8 cellular contexts compared by ENCODE assay signal in the genomic region with DNA sequence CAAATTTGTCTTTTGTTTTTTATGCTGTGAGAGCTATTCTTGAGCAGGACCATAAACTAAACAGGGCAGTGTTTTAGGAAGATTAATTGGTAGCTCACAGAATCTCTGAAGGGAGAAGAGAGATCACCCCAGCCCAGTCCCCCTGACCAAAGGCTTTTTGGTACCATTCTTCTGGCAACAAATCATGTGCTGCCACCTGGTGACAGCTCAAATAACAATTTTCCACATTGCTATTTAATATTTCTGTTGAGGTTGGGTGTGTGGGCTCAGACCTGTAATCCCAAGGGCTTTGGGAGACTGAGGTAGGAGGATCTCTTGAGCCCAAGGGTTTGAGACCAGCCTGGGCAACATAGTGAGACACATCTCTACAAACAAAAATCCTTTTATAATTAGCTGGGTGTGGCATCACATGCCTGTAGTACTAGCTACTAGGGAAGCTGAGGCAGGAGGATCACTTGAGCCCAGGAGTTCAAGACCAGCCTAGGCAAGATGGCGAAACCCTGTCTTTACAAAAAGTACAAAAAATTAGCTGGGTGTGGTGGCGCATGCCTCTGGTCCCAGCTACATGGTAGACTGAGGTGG. TPM values are rescaled to one million over a fixed set of nuclear protein-coding genes. Genes with fewer than 3 reads are reported as not detected.
DNase-seq lines count a peak whose midpoint lies in the region; ATAC-seq and TF ChIP-seq lines count a peak whose summit lies in the region.

No MANE protein-coding gene starts in this region.

- H3K36me3 ChIP-seq in osteoblast (ENCODE audit: insufficient read depth, low read length): no peaks in the 10 kb centered on the region

- no peaks in the 10 kb centered on the region for H3K79me2 ChIP-seq in osteoblast (ENCODE audit: insufficient read depth, low read length)

- DNase-seq in AG20443 (ENCODE audit: low spot score): peak; percentile 52
- peak; percentile 57 for DNase-seq in NCI-H2196 (lab: John Stamatoyannopoulos, UW; ENCODE audit: unreplicated experiment)
- DNase-seq in activated CD4-positive, alpha-beta T cell treated with anti-CD3 and anti-CD28 coated beads, Interleukin-2, amount 50 U/mL, for 4 hours: peak; percentile 33 to 43
- peak; percentile 47 for DNase-seq in epidermal melanocyte (ENCODE audit: insufficient read length, low spot score)
- DNase-seq in osteoblast (ENCODE audit: insufficient read length, low spot score, missing footprints): peak; percentile 93
- no peak for DNase-seq in ecto neural progenitor cell (ENCODE audit: low spot score)

- no peaks in the 10 kb centered on the region for H4K20me1 ChIP-seq in osteoblast (ENCODE audit: insufficient read depth, low read length)

- H2AFZ ChIP-seq in osteoblast (ENCODE audit: low read length): no peak overlapping the region

- H3K4me1 ChIP-seq in osteoblast (ENCODE audit: insufficient read depth, low read length): peaks cover 11% of the 10 kb centered on the region

- ATAC-seq in HG03159 (IDR thresholded peaks at IDR 0.05; ENCODE audit: unreplicated experiment): no peak

- peaks cover 5% of the 10 kb centered on the region for H3K27me3 ChIP-seq in osteoblast (ENCODE audit: insufficient read depth, low read length)

- no peak overlapping the region for H3K27ac ChIP-seq in osteoblast (ENCODE audit: low read depth, low read length)

- H3K4me2 ChIP-seq in osteoblast (ENCODE audit: insufficient read depth, low read length): no peak overlapping the region

- TF ChIP-seq CTCF in GM12875 (IDR thresholded peaks at IDR 0.05; ENCODE audit: borderline replicate concordance, insufficient read depth, low read depth, low read length) (peak; percentile 48), osteoblast (IDR thresholded peaks at IDR 0.05; ENCODE audit: extremely low read depth, low read depth, low read length) (peak; percentile 56)

- H3K4me3 ChIP-seq in GM12875 (ENCODE audit: low read depth, low read length) (no peak overlapping the region), osteoblast (ENCODE audit: insufficient read depth, low read length) (no peak overlapping the region)

- H3K9me3 ChIP-seq in osteoblast (ENCODE audit: low read depth, low read length): no peaks in the 10 kb centered on the region

RNA-seq across cellular contexts. Expression of a gene that starts 2.2 kb away (rescaled TPM):
- 5.4 and 6.2 TPM in 2 replicates for total RNA-seq in osteoblast

RNA-seq across cellular contexts. Expression of a gene that starts 6.7 kb away (rescaled TPM):
- 1.8 TPM in 2 replicates for total RNA-seq in osteoblast

RNA-seq across cellular contexts. Expression of a gene that starts 6.9 kb away (rescaled TPM):
- 2.9 TPM in 2 replicates for total RNA-seq in osteoblast

RNA-seq across cellular contexts. Expression of a gene that starts 28.5 kb away (rescaled TPM):
- 249 and 260 TPM in 2 replicates for total RNA-seq in osteoblast

RNA-seq across cellular contexts. Expression of a gene that starts 57.4 kb away (rescaled TPM):
- 129 and 136 TPM in 2 replicates for total RNA-seq in osteoblast
